Comparison of ENCODE assay signal across 18 cellular contexts in the genomic region with DNA sequence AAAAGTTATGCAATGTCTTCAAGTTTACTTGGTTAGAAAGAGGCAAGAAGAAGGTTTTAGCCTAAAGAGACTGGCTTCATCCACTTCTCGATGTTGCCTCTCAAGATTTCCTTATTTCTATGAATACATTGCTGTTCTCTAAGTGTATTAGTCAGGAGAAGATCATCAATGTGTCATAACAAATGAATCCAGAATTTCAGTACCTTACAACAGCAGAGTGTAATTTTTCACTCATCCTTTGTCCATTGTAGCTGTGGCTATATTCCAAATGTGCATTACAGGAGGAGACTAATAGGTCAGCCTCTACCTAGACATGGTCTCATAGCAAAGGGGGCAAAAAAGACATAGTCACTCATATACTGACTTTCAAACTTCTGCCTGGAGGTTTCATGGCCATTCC.
DNase-seq lines count a peak whose midpoint lies in the region; TF ChIP-seq lines count a peak whose summit lies in the region.
"Had no signal": no experiment of that assay in that cellular context is flagged by ENCODE, and none has a peak within 500 bp of the region (broad histone marks: within the 10 kb centered on the region; RNA-seq: fewer than 3 reads in every experiment).

No MANE protein-coding gene starts in this region.

- H3K4me3 ChIP-seq in GM23248 (no peak overlapping the region), epithelial cell of esophagus (ENCODE audit: low read length) (no peak overlapping the region), uterus (no peak overlapping the region)
- H3K4me3 ChIP-seq: SJCRH30 had no signal

- DNase-seq in GM23248 (peak; percentile 47), M059J (ENCODE audit: low read depth) (peak; percentile 19), epithelial cell of esophagus (ENCODE audit: low read depth) (peak; percentile 26), kidney tubule cell (ENCODE audit: low spot score) (peak; percentile 56), cortex of kidney (lab: John Stamatoyannopoulos, UW) (no peak), uterus (no peak), NCI-H345 (lab: John Stamatoyannopoulos, UW) (no peak), dermis blood vessel endothelial cell (no peak)
- DNase-seq: DMS 273 treated with DMSO at 0.1 percent for 48 hours, H9, KBM-7, NCI-H1048, NCI-H146, NCI-H2081, NCI-H524 treated with DMSO at 0.1 percent for 48 hours, RPMI8226, SJCRH30 had no signal

- intact Hi-C loops in uterus (cut with DNase I; ENCODE audit: low total_unique reads): no loop called here

- TF ChIP-seq POLR2A in uterus (IDR thresholded peaks at IDR 0.05): no peak

- no peaks in the 10 kb centered on the region for H3K79me2 ChIP-seq in GM23248 (ENCODE audit: insufficient read depth)

- no peak overlapping the region for H2AFZ ChIP-seq in GM23248

- in situ Hi-C loops in GM23248 (cut with MboI): no loop called here

- TF ChIP-seq CTCF in epithelial cell of esophagus (IDR thresholded peaks at IDR 0.05; ENCODE audit: insufficient read depth, low read depth, low read length, missing control alignments): no peak
- TF ChIP-seq CTCF in uterus (IDR thresholded peaks at IDR 0.05): no peak

- no peaks in the 10 kb centered on the region for H3K9me3 ChIP-seq in GM23248 (ENCODE audit: low read depth)
- no peaks in the 10 kb centered on the region for H3K9me3 ChIP-seq in uterus
- H3K9me3 ChIP-seq: SJCRH30 had no signal

- peaks cover 15% of the 10 kb centered on the region for H3K4me1 ChIP-seq in GM23248 (ENCODE audit: insufficient read depth)
- H3K4me1 ChIP-seq in uterus: no peaks in the 10 kb centered on the region
- H3K4me1 ChIP-seq: SJCRH30 had no signal

- H3K9me2 ChIP-seq in GM23248 (ENCODE audit: insufficient read depth): no peaks in the 10 kb centered on the region

- no peaks in the 10 kb centered on the region for H3K27me3 ChIP-seq in GM23248 (replicated peaks; ENCODE audit: insufficient read depth)
- no peaks in the 10 kb centered on the region for H3K27me3 ChIP-seq in uterus

- peaks cover 14% of the 10 kb centered on the region for H3F3A ChIP-seq in GM23248 (ENCODE audit: insufficient read depth)

- no peak overlapping the region for H3K9ac ChIP-seq in GM23248

- no peaks in the 10 kb centered on the region for H4K20me1 ChIP-seq in GM23248 (ENCODE audit: insufficient read depth)

- WGBS in GM23248 (ENCODE audit: low coverage in 1 of 2, low lambda C conversion rate in 2 of 2, missing lambda C conversion rate in 2 of 2), 2 experiments: 20 to 29% methylated on average over 1 of the region's 1 CpG

- no peak overlapping the region for H3K4me2 ChIP-seq in GM23248 (ENCODE audit: unreplicated experiment)

- H3K27ac ChIP-seq in GM23248: peak overlapping the region; percentile 22; the same call in 1 of the 2 replicates
- H3K27ac ChIP-seq in uterus: no peak overlapping the region
- H3K27ac ChIP-seq: C4-2B, SJCRH30 had no signal

- H3K36me3 ChIP-seq in GM23248 (ENCODE audit: low read depth): no peaks in the 10 kb centered on the region
- no peaks in the 10 kb centered on the region for H3K36me3 ChIP-seq in uterus
- H3K36me3 ChIP-seq: SJCRH30 had no signal

Comparison
In these comparisons a context has a peak if more than half of its experiments do, and no peak if none do; other contexts are left out.
1. DNase-seq: peak in GM23248 (single experiment), M059J (single experiment), epithelial cell of esophagus (single experiment) and kidney tubule cell (single experiment); none in cortex of kidney (single experiment), uterus (0 of 2), NCI-H345 (single experiment) and dermis blood vessel endothelial cell (single experiment).